17 cellular contexts compared by ENCODE assay signal in the genomic region with DNA sequence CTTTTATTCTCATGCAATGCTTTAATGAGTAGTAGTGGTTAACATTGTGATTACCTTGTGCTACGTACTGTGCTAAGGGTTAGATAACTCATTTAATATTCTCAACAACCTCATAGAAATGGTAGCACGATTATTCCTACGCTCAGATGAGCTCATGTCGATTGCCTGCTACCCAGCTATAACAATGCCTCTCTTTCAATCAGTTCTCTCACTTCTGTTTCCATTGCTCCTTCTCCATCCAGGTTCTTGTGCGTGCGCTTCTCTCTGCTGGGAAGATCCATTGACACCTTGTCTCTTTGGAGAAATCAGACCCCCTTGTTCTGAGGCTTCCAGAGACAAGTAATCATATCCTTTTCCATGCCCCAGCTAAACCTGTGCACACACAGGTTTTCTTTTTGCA.
DNase-seq lines count a peak whose midpoint lies in the region; ATAC-seq and TF ChIP-seq lines count a peak whose summit lies in the region.
"Had no signal": no experiment of that assay in that cellular context is flagged by ENCODE, and none has a peak within 500 bp of the region (broad histone marks: within the 10 kb centered on the region; RNA-seq: fewer than 3 reads in every experiment).

No MANE protein-coding gene starts in this region.

- ATAC-seq in GM18858 (IDR thresholded peaks at IDR 0.05; ENCODE audit: unreplicated experiment) (no peak), upper lobe of left lung (ENCODE audit: low FRiP score in 2 of 2) (no peak)

- H3K27ac Mint-ChIP-seq in neural progenitor cell (no peak overlapping the region), endodermal cell (no peak overlapping the region)
- H3K27ac Mint-ChIP-seq: B cell had no signal

- peak overlapping the region; percentile 16 for H3K4me3 ChIP-seq in neural progenitor cell
- no peak overlapping the region for H3K4me3 ChIP-seq in upper lobe of left lung
- no peak overlapping the region for H3K4me3 ChIP-seq in endodermal cell (ENCODE audit: low read length)

- H3K36me3 Mint-ChIP-seq in neural progenitor cell (no peaks in the 10 kb centered on the region), endodermal cell (ENCODE audit: low read depth) (no peaks in the 10 kb centered on the region)

- peaks cover 12% of the 10 kb centered on the region for H3K9me3 Mint-ChIP-seq in neural progenitor cell
- no peaks in the 10 kb centered on the region for H3K9me3 Mint-ChIP-seq in endodermal cell

- H3K27me3 Mint-ChIP-seq in neural progenitor cell (ENCODE audit: insufficient read depth, low read depth) (peaks cover 12% of the 10 kb centered on the region), endodermal cell (ENCODE audit: insufficient read depth) (peaks cover 43% of the 10 kb centered on the region)

- H3K36me3 ChIP-seq in neural progenitor cell (no peaks in the 10 kb centered on the region), upper lobe of left lung (no peaks in the 10 kb centered on the region), endodermal cell (ENCODE audit: control insufficient read depth, insufficient read depth, low read length) (no peaks in the 10 kb centered on the region)

- H3K4me1 ChIP-seq in neural progenitor cell = peaks cover 32% of the 10 kb centered on the region
- no peaks in the 10 kb centered on the region for H3K4me1 ChIP-seq in upper lobe of left lung
- H3K4me1 ChIP-seq in endodermal cell (ENCODE audit: control insufficient read depth, insufficient read depth, low read length) = no peaks in the 10 kb centered on the region

- H3K27ac ChIP-seq in neural progenitor cell (no peak overlapping the region), upper lobe of left lung (no peak overlapping the region), endodermal cell (ENCODE audit: low read depth, low read length) (no peak overlapping the region)

- H3K9ac ChIP-seq in neural progenitor cell (no peak overlapping the region), endodermal cell (ENCODE audit: extremely low read depth, low read length, poor library complexity, severe bottlenecking) (no peak overlapping the region)

- H3K4me3 Mint-ChIP-seq in neural progenitor cell (no peak overlapping the region), endodermal cell (no peak overlapping the region)
- H3K4me3 Mint-ChIP-seq: B cell had no signal

- TF ChIP-seq CTCF in neural progenitor cell (IDR thresholded peaks at IDR 0.05) = no peak
- TF ChIP-seq CTCF in upper lobe of left lung (IDR thresholded peaks at IDR 0.05) = no peak
- no peak for TF ChIP-seq CTCF in endodermal cell (conservative IDR thresholded peaks at IDR 0.05)

- peaks cover 28% of the 10 kb centered on the region for H3K4me1 Mint-ChIP-seq in neural progenitor cell
- peaks cover 24% of the 10 kb centered on the region for H3K4me1 Mint-ChIP-seq in endodermal cell
- H3K4me1 Mint-ChIP-seq: B cell, CD14-positive monocyte had no signal

- no peak for TF ChIP-seq POLR2A in upper lobe of left lung (IDR thresholded peaks at IDR 0.05)

- no peaks in the 10 kb centered on the region for H3K79me2 ChIP-seq in neural progenitor cell (ENCODE audit: low read depth)

- H3K27me3 ChIP-seq in neural progenitor cell (no peaks in the 10 kb centered on the region), upper lobe of left lung (no peaks in the 10 kb centered on the region), endodermal cell (ENCODE audit: control insufficient read depth, insufficient read depth, low read length, poor library complexity, severe bottlenecking) (no peaks in the 10 kb centered on the region)

- H3K4me2 ChIP-seq in neural progenitor cell = peak overlapping the region; percentile 62

- no peak for TF ChIP-seq EP300 in upper lobe of left lung (IDR thresholded peaks at IDR 0.05)

- WGBS in upper lobe of left lung, 2 donors = 69 to 75% methylated on average over 6 of the region's 6 CpGs
- WGBS in endodermal cell (ENCODE audit: insufficient coverage in 1 of 2, insufficient read length in 1 of 2), 2 experiments = 90 to 94% methylated on average over 5 to 6 of the region's 6 CpGs

- peak overlapping the region; percentile 3 for H2AFZ ChIP-seq in neural progenitor cell (replicated peaks)

- H3F3A ChIP-seq in neural progenitor cell (ENCODE audit: low read depth) = peaks cover 11% of the 10 kb centered on the region

- H3K9me3 ChIP-seq in neural progenitor cell (ENCODE audit: low read depth) (no peaks in the 10 kb centered on the region), upper lobe of left lung (no peaks in the 10 kb centered on the region), endodermal cell (ENCODE audit: control insufficient read depth, low read length) (no peaks in the 10 kb centered on the region)

- DNase-seq in Ammon's horn (ENCODE audit: low spot score) (peak; percentile 70), NCI-H146 treated with DMSO at 0.1 percent for 48 hours (lab: John Stamatoyannopoulos, UW; ENCODE audit: unreplicated experiment) (peak; percentile 66), globus pallidus (ENCODE audit: low spot score) (peak; percentile 86), neural progenitor cell (ENCODE audit: low spot score) (no peak), GOT3 (lab: John Stamatoyannopoulos, UW) (no peak), upper lobe of left lung (no peak), endodermal cell (no peak)
- DNase-seq: Karpas-422; MV-4-11; NCI-H1105 treated with DMSO at 0.1 percent for 48 hours; NCI-H1694 treated with DMSO at 0.1 percent for 48 hours; NCI-H2081 treated with DMSO at 0.1 percent for 48 hours; NCI-H774; NK-92 treated with Interleukin-12 subunit alpha and Interleukin-12 subunit beta, amount 100 ng/mL, for 24 hours had no signal

- H4K20me1 ChIP-seq in neural progenitor cell (ENCODE audit: low read depth) = no peaks in the 10 kb centered on the region

Comparison
In these comparisons a context has a peak if more than half of its experiments do, and no peak if none do; other contexts are left out.
1. DNase-seq: peak in Ammon's horn (single experiment), NCI-H146 treated with DMSO at 0.1 percent for 48 hours (single experiment) and globus pallidus (single experiment); none in neural progenitor cell (single experiment), GOT3 (single experiment), upper lobe of left lung (0 of 2) and endodermal cell (single experiment).